34 cellular contexts compared by ENCODE assay signal in genomic region chr7:10308276-10308675, GRCh38.
"Had no signal": no experiment of that assay in that cellular context is flagged by ENCODE, and none has a peak within 500 bp of the region (broad histone marks: within the 10 kb centered on the region; RNA-seq: fewer than 3 reads in every experiment).

No MANE protein-coding gene starts in this region.

- DNase-seq: Karpas-422, MG63, MM.1S, MV-4-11, NCI-H1048, NCI-H1092, NCI-H1092 treated with DMSO at 0.1 percent for 48 hours, NCI-H1105, NCI-H1105 treated with DMSO at 0.1 percent for 48 hours, NCI-H1417, NCI-H1417 treated with DMSO at 0.1 percent for 48 hours, NCI-H1436, NCI-H1436 treated with DMSO at 0.1 percent for 48 hours, NCI-H146, NCI-H1694, NCI-H1694 treated with DMSO at 0.1 percent for 48 hours, NCI-H187, NCI-H187 treated with DMSO at 0.1 percent for 48 hours, NCI-H1930, NCI-H2029, NCI-H2029 treated with DMSO at 0.1 percent for 48 hours, NCI-H2081, NCI-H2081 treated with DMSO at 0.1 percent for 48 hours, NCI-H2107, NCI-H2171, NCI-H2171 treated with DMSO at 0.1 percent for 48 hours, NCI-H2227 treated with DMSO at 0.1 percent for 48 hours, NCI-H226, NCI-H345, NCI-H446, NCI-H446 treated with DMSO at 0.1 percent for 48 hours, NCI-H510A, NCI-H510A treated with DMSO at 0.1 percent for 48 hours, NCI-H524 had no signal

- H3K4me3 ChIP-seq: MG63 had no signal
